8 cellular contexts compared by ENCODE assay signal in the genomic region with DNA sequence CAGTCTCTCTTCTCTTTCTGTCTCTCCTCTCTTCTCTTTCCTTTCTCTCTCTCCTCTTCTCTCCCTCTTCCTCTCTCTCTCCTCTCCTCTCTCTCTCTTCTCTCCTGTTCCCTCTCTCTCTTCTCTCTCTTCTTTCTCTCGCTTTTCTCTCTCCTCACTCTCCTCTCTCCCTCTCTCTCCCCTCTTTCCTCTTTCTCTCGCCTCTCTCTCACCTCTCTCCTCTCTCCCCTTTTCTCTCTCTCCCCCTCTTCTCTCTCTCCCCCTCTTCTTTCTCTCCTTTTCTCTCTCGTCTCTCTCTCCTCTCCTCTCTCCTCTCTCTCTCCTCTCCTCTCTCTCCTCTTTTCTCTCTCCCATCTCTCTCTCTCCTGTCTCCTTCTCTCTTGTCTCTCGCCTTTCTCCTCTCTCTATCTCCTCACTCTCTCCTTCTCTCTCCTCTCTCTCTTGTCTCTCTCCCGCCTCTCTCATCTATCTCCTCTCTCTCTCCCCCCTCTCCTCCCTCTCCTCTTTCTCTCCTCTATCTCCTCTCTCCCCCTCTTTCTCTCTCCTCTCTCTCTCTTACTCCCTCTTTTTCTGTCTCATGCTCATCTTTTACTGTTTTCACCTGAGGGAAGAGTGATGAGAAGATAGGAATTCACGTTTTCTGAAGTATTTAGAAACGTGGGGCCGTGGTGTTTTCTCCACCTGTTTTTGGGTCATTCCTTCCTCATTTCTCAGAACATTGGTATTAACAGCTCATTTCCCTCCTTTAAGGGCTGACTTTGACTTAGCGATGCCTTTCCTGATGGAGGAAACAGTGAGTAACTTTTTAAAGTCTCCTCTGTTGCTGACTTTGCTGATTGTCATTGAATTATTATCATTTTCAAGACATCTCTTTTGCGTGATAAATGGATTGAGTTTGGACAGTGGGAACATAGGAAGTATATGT.
DNase-seq lines count a peak whose midpoint lies in the region; ATAC-seq and TF ChIP-seq lines count a peak whose summit lies in the region.

No MANE protein-coding gene starts in this region.

- ATAC-seq in CD4-positive, CD25-positive, alpha-beta regulatory T cell (ENCODE audit: low read depth in 2 of 2) = no peak
- ATAC-seq in GM19397 (IDR thresholded peaks at IDR 0.05; ENCODE audit: unreplicated experiment) = no peak
- ATAC-seq in HG03378 (IDR thresholded peaks at IDR 0.05; ENCODE audit: unreplicated experiment) = no peak

- no peak for TF ChIP-seq RAD21 in neural cell (conservative IDR thresholded peaks at IDR 0.05)

- H4K20me1 ChIP-seq in Loucy (ENCODE audit: insufficient read depth, low read length, poor library complexity, severe bottlenecking) (no peaks in the 10 kb centered on the region), neural cell (ENCODE audit: insufficient read depth) (no peaks in the 10 kb centered on the region)

- DNase-seq in CD4-positive, CD25-positive, alpha-beta regulatory T cell = peak in 1 of 3 donors; percentile 38
- DNase-seq in ecto neural progenitor cell (ENCODE audit: low spot score) (no peak), 8988T (no peak)

- H3K4me2 ChIP-seq in Loucy (ENCODE audit: low read depth, low read length, poor library complexity, severe bottlenecking) (peak overlapping the region; percentile 85), neural cell (ENCODE audit: low read length) (no peak overlapping the region)

- H3K4me1 ChIP-seq in CD4-positive, CD25-positive, alpha-beta regulatory T cell (ENCODE audit: control insufficient read depth, insufficient read depth, low read length, poor library complexity, severe bottlenecking) = peaks cover 29% of the 10 kb centered on the region
- H3K4me1 ChIP-seq in Loucy (ENCODE audit: insufficient read depth, low read length, poor library complexity, severe bottlenecking) = peaks cover 19% of the 10 kb centered on the region
- H3K4me1 ChIP-seq in duodenal mucosa (ENCODE audit: control insufficient read depth in 1 of 2, insufficient read depth in 2 of 2, low read length in 2 of 2) = peaks cover 18 to 23% of the 10 kb centered on the region in 2 donors

- no peak overlapping the region for H3K27ac ChIP-seq in CD4-positive, CD25-positive, alpha-beta regulatory T cell (ENCODE audit: insufficient read depth, low read length, poor library complexity, severe bottlenecking)
- H3K27ac ChIP-seq in duodenal mucosa (ENCODE audit: low read depth, low read length) (no peak overlapping the region), neural cell (ENCODE audit: low read length) (no peak overlapping the region)

- H3K9ac ChIP-seq in Loucy (ENCODE audit: low read depth, low read length, poor library complexity, severe bottlenecking) (peak overlapping the region; percentile 81), duodenal mucosa (ENCODE audit: low read depth in 1 of 2, low read length in 2 of 2) (peak overlapping the region; percentile 45 to 76), neural cell (ENCODE audit: low read length) (no peak overlapping the region)

- H2AFZ ChIP-seq in Loucy (ENCODE audit: low read length) = no peak overlapping the region
- no peak overlapping the region for H2AFZ ChIP-seq in neural cell (ENCODE audit: low read depth, low read length)

- H3K4me3 ChIP-seq in CD4-positive, CD25-positive, alpha-beta regulatory T cell (ENCODE audit: low read depth, low read length) = peak overlapping the region; percentile 88
- H3K4me3 ChIP-seq in Loucy (ENCODE audit: low read length, poor library complexity, severe bottlenecking) (peak overlapping the region; percentile 88), duodenal mucosa (ENCODE audit: low read depth in 1 of 2, low read length in 2 of 2) (peak overlapping the region; percentile 93 to 94), neural cell (ENCODE audit: low read length) (peak overlapping the region; percentile 79)

- H3K27ac Mint-ChIP-seq in CD4-positive, CD25-positive, alpha-beta regulatory T cell = peak overlapping the region in 2 of 3 donors; percentile 43 to 78

- H3K4me1 Mint-ChIP-seq in CD4-positive, CD25-positive, alpha-beta regulatory T cell = peaks cover 10 to 69% (median 22%) of the 10 kb centered on the region in 4 donors

- no peaks in the 10 kb centered on the region for H3K9me3 ChIP-seq in CD4-positive, CD25-positive, alpha-beta regulatory T cell (ENCODE audit: control insufficient read depth in 2 of 2, low read length in 2 of 2)
- H3K9me3 ChIP-seq in Loucy (ENCODE audit: insufficient read depth, low read depth, low read length) = no peaks in the 10 kb centered on the region
- no peaks in the 10 kb centered on the region for H3K9me3 ChIP-seq in duodenal mucosa (ENCODE audit: control insufficient read depth in 1 of 2, low read length in 2 of 2)
- no peaks in the 10 kb centered on the region for H3K9me3 ChIP-seq in neural cell (ENCODE audit: low read length)

- peaks cover 40% of the 10 kb centered on the region for H3K36me3 Mint-ChIP-seq in CD4-positive, CD25-positive, alpha-beta regulatory T cell

- H3K79me2 ChIP-seq in Loucy (ENCODE audit: insufficient read depth, low read length) (peaks cover 32% of the 10 kb centered on the region), neural cell (replicated peaks; ENCODE audit: insufficient read depth, low read length) (no peaks in the 10 kb centered on the region)

- TF ChIP-seq CTCF in Loucy (conservative IDR thresholded peaks at IDR 0.05; ENCODE audit: low read length) (no peak), neural cell (IDR thresholded peaks at IDR 0.05; ENCODE audit: poor library complexity, severe bottlenecking) (no peak)

- peak overlapping the region; percentile 89 to 92 (median 91) for H3K4me3 Mint-ChIP-seq in CD4-positive, CD25-positive, alpha-beta regulatory T cell

- H3K27me3 ChIP-seq in CD4-positive, CD25-positive, alpha-beta regulatory T cell (ENCODE audit: control insufficient read depth, insufficient read depth, low read length) = no peaks in the 10 kb centered on the region
- no peaks in the 10 kb centered on the region for H3K27me3 ChIP-seq in Loucy (ENCODE audit: insufficient read depth, low read length, poor library complexity, severe bottlenecking)
- no peaks in the 10 kb centered on the region for H3K27me3 ChIP-seq in duodenal mucosa (ENCODE audit: control insufficient read depth in 1 of 2, insufficient read depth in 2 of 2, low read length in 2 of 2)
- H3K27me3 ChIP-seq in neural cell (ENCODE audit: insufficient read depth, low read depth, low read length) = peaks cover 3% of the 10 kb centered on the region

- TF ChIP-seq EP300 in neural cell (conservative IDR thresholded peaks at IDR 0.05; ENCODE audit: poor library complexity, severe bottlenecking) = no peak

- H3K9me3 Mint-ChIP-seq in CD4-positive, CD25-positive, alpha-beta regulatory T cell = no peaks in the 10 kb centered on the region

- H3K27me3 Mint-ChIP-seq in CD4-positive, CD25-positive, alpha-beta regulatory T cell = no peaks in the 10 kb centered on the region

- H3F3A ChIP-seq in Loucy (ENCODE audit: low read depth) = no peaks in the 10 kb centered on the region
- no peaks in the 10 kb centered on the region for H3F3A ChIP-seq in neural cell (ENCODE audit: insufficient read depth, low read length, poor library complexity, severe bottlenecking)

- no peaks in the 10 kb centered on the region for H3K9me2 ChIP-seq in Loucy (replicated peaks; ENCODE audit: low read depth, low read length)
- no peaks in the 10 kb centered on the region for H3K9me2 ChIP-seq in neural cell (ENCODE audit: insufficient read depth, low read length)

- peaks cover 8% of the 10 kb centered on the region for H3K36me3 ChIP-seq in CD4-positive, CD25-positive, alpha-beta regulatory T cell (ENCODE audit: control insufficient read depth, insufficient read depth, low read length)
- H3K36me3 ChIP-seq in Loucy (ENCODE audit: insufficient read depth, low read length) (no peaks in the 10 kb centered on the region), duodenal mucosa (ENCODE audit: control insufficient read depth in 1 of 2, insufficient read depth in 2 of 2, low read length in 2 of 2) (peaks cover 4 to 15% of the 10 kb centered on the region in 2 donors), neural cell (ENCODE audit: insufficient read depth, low read length) (no peaks in the 10 kb centered on the region)

TF ChIP-seq in neural cell, 6 proteins besides CTCF, POLR2A, EP300 and RAD21:
- TF ChIP-seq EZH2 (IDR thresholded peaks at IDR 0.05; ENCODE audit: borderline replicate concordance, insufficient read depth, low read length, poor library complexity, severe bottlenecking) = no peak
- TF ChIP-seq TAF1 (IDR thresholded peaks at IDR 0.05; ENCODE audit: low read depth) = no peak
- no peak for TF ChIP-seq SMC3 (conservative IDR thresholded peaks at IDR 0.05; ENCODE audit: poor library complexity)
- TF ChIP-seq, protein P1, sequence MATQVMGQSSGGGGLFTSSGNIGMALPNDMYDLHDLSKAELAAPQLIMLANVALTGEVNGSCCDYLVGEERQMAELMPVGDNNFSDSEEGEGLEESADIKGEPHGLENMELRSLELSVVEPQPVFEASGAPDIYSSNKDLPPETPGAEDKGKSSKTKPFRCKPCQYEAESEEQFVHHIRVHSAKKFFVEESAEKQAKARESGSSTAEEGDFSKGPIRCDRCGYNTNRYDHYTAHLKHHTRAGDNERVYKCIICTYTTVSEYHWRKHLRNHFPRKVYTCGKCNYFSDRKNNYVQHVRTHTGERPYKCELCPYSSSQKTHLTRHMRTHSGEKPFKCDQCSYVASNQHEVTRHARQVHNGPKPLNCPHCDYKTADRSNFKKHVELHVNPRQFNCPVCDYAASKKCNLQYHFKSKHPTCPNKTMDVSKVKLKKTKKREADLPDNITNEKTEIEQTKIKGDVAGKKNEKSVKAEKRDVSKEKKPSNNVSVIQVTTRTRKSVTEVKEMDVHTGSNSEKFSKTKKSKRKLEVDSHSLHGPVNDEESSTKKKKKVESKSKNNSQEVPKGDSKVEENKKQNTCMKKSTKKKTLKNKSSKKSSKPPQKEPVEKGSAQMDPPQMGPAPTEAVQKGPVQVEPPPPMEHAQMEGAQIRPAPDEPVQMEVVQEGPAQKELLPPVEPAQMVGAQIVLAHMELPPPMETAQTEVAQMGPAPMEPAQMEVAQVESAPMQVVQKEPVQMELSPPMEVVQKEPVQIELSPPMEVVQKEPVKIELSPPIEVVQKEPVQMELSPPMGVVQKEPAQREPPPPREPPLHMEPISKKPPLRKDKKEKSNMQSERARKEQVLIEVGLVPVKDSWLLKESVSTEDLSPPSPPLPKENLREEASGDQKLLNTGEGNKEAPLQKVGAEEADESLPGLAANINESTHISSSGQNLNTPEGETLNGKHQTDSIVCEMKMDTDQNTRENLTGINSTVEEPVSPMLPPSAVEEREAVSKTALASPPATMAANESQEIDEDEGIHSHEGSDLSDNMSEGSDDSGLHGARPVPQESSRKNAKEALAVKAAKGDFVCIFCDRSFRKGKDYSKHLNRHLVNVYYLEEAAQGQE (IDR thresholded peaks at IDR 0.05; ENCODE audit: borderline replicate concordance) = no peak
- no peak for TF ChIP-seq POLR2AphosphoS5 (IDR thresholded peaks at IDR 0.05)
- TF ChIP-seq MXI1 (conservative IDR thresholded peaks at IDR 0.05; ENCODE audit: poor library complexity, severe bottlenecking) = no peak
TF ChIP-seq in neural cell: peak in this region for 0.
